ENCODE assay signal across 1 cellular context in genomic region chr9:123339666-123340414, GRCh38.
TF ChIP-seq lines count a peak whose summit lies in the region.

No MANE protein-coding gene starts in this region.

TF ChIP-seq in K562, 482 proteins besides CTCF, POLR2A, EP300 and RAD21 (continued from another document and continues in another):
- TF ChIP-seq MGA (IDR thresholded peaks at IDR 0.05) (peak; percentile 60), CTCFL (IDR thresholded peaks at IDR 0.05; ENCODE audit: borderline replicate concordance, insufficient read depth, low read depth, low read length, poor library complexity, severe bottlenecking) (no peak), CTBP1 (IDR thresholded peaks at IDR 0.05; ENCODE audit: borderline replicate concordance) (peak; percentile 7; the same call in 1 of the 2 replicates), RNF2 (IDR thresholded peaks at IDR 0.05) (no peak), ETV5 (CRISPR knock-in tag; IDR thresholded peaks at IDR 0.05; ENCODE audit: low read depth) (no peak), TEAD1 (CRISPR knock-in tag; IDR thresholded peaks at IDR 0.05) (0 out of 4 replicates have a peak, but pooled peaks of 1 of the 2 experiments have one; percentile 3), SREBF2 (CRISPR knock-in tag; IDR thresholded peaks at IDR 0.05) (no peak), YY1 (IDR thresholded peaks at IDR 0.05; ENCODE audit: borderline replicate concordance in 1 of 3, control insufficient read depth in 1 of 3, extremely low read depth in 1 of 3, insufficient read depth in 3 of 3, insufficient read length in 1 of 3, insufficient replicate concordance in 2 of 3, low read depth in 1 of 3, low read length in 2 of 3) (peak in 2 of 3 experiments; percentile 45 to 76), KDM5B (IDR thresholded peaks at IDR 0.05; ENCODE audit: insufficient replicate concordance, low read depth, low read length) (peak; percentile 46), ZFP36 (IDR thresholded peaks at IDR 0.05; ENCODE audit: low read depth, low read length, partially characterized antibody) (peak; percentile 94), ZNF354B (CRISPR knock-in tag; IDR thresholded peaks at IDR 0.05) (no peak), ARID4B (CRISPR knock-in tag; IDR thresholded peaks at IDR 0.05) (no peak), ATF3 (IDR thresholded peaks at IDR 0.05) (peak; percentile 75), ATF3 (CRISPR knock-in tag; conservative IDR thresholded peaks at IDR 0.05) (no peak), ELK1 (CRISPR knock-in tag; IDR thresholded peaks at IDR 0.05) (no peak), ZNF143 (CRISPR knock-in tag; IDR thresholded peaks at IDR 0.05) (no peak)
